In the genomic region with DNA sequence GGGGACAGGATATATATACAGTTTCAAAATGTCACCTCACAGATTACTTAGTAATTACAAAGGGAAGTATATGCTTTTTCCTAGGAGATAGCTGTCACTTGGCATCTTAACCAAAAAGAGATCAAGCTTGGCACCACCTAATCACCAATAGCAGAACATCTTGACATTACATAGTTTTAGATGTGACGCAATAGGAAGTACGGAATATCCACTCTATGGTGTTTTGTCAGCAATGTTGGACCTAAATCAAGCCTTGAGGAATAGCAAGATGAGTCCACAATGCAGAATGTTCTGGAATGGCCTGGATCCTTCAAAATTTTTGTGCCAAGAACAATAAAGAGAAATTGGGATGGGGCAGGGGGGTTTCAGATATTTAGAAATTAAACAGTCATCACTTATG, we compare ENCODE assay signal across 33 cellular contexts.
DNase-seq lines count a peak whose midpoint lies in the region; ATAC-seq, FAIRE-seq and TF ChIP-seq lines count a peak whose summit lies in the region.
"Had no signal": no experiment of that assay in that cellular context is flagged by ENCODE, and none has a peak within 500 bp of the region (broad histone marks: within the 10 kb centered on the region; RNA-seq: fewer than 3 reads in every experiment).

No MANE protein-coding gene starts in this region.

- TF ChIP-seq EP300 in HepG2 (IDR thresholded peaks at IDR 0.05; ENCODE audit: low read depth in 2 of 2, low read length in 2 of 2): no peak
- TF ChIP-seq EP300 in HepG2 (CRISPR knock-in tag; IDR thresholded peaks at IDR 0.05; ENCODE audit: borderline replicate concordance): no peak
- TF ChIP-seq EP300 in Ishikawa (IDR thresholded peaks at IDR 0.05; ENCODE audit: borderline replicate concordance): no peak

- in situ Hi-C loops in HepG2 (cut with HindIII; ENCODE audit: extremely low pct_ligation_motif_present, low pct_unique_long_range_greater_than_20kb) (no loop called here), IMR-90 (cut with MboI; ENCODE audit: low sequenced_read_pairs) (no loop called here)

- H3K4me1 ChIP-seq in HepG2 (ENCODE audit: insufficient read depth, low read length): no peaks in the 10 kb centered on the region
- no peaks in the 10 kb centered on the region for H3K4me1 ChIP-seq in right lobe of liver
- no peaks in the 10 kb centered on the region for H3K4me1 ChIP-seq in IMR-90 (ENCODE audit: control insufficient read depth, insufficient read depth, low read length)
- H3K4me1 ChIP-seq: A549; BE2C; BLaER1; BLaER1 treated with 17β-estradiol and CSF1 and Interleukin-3, amounts not matched to agents 10 nM and 100 nM; Caco-2 had no signal

- no peaks in the 10 kb centered on the region for H3K36me3 ChIP-seq in HepG2 (replicated peaks in 1 of 2; ENCODE audit: control insufficient read depth in 1 of 2, insufficient read depth in 2 of 2, low read length in 2 of 2)
- H3K36me3 ChIP-seq in right lobe of liver: no peaks in the 10 kb centered on the region
- no peaks in the 10 kb centered on the region for H3K36me3 ChIP-seq in IMR-90 (ENCODE audit: control insufficient read depth, insufficient read depth, low read length)
- H3K36me3 ChIP-seq: BE2C; BLaER1; BLaER1 treated with 17β-estradiol and CSF1 and Interleukin-3, amounts not matched to agents 10 nM and 100 nM had no signal

- POLR2A ChIA-PET in HepG2 (lab: Yijun Ruan, JAX): no interaction called here
- POLR2A ChIA-PET in IMR-90 (lab: Charles Lee; ENCODE audit: unreplicated experiment): no interaction called here

- CTCF ChIA-PET in HepG2 (lab: Yijun Ruan, JAX; ENCODE audit: low intra/inter-chr PET ratio, low total read pairs): no interaction called here
- CTCF ChIA-PET in IMR-90 (lab: Yijun Ruan, JAX): no interaction called here

- no peak for TF ChIP-seq CTCF in HepG2 (CRISPR knock-in tag; IDR thresholded peaks at IDR 0.05)
- no peak for TF ChIP-seq CTCF in right lobe of liver (IDR thresholded peaks at IDR 0.05)
- no peak for TF ChIP-seq CTCF in IMR-90 (conservative IDR thresholded peaks at IDR 0.05; ENCODE audit: low read depth, low read length)
- no peak for TF ChIP-seq CTCF in GM10266 (IDR thresholded peaks at IDR 0.05; ENCODE audit: control insufficient read depth, insufficient read depth, low read depth, missing control alignments)

- 13% methylated on average over 2 of the region's 2 CpGs for WGBS in HepG2 (ENCODE audit: low lambda C conversion rate)
- 71% methylated on average over 2 of the region's 2 CpGs for WGBS in right lobe of liver (ENCODE audit: insufficient coverage, low coverage, low lambda C conversion rate, missing lambda C conversion rate)
- no CpG with 5 or more reads among the region's 2 CpGs for WGBS in IMR-90 (ENCODE audit: extremely low coverage in 2 of 2, insufficient read length in 1 of 2), 2 experiments

- no peak for DNase-seq in HepG2 (ENCODE audit: low spot score)
- no peak for DNase-seq in right lobe of liver
- DNase-seq in IMR-90: no peak
- no peak for DNase-seq in activated CD4-positive, CD25-positive, alpha-beta regulatory T cell (lab: John Stamatoyannopoulos, UW)
- DNase-seq in GM10266 (ENCODE audit: extremely low spot score): no peak
- DNase-seq: 8988T; ACHN; AML-193; BE2C; C1 segment of cervical spinal cord; Caco-2; Calu3; CD4-positive, alpha-beta memory T cell; CD4-positive, alpha-beta T cell; CD4-positive, CD25-positive, alpha-beta regulatory T cell; CD8-positive, alpha-beta memory T cell; CD8-positive, alpha-beta T cell; COR-L47; DMS 273 treated with DMSO at 0.1 percent for 48 hours; DMS153; DMS53; DMS79; DMS79 treated with DMSO at 0.1 percent for 48 hours; DND-41; EL had no signal

- H2AK5ac ChIP-seq in IMR-90 (ENCODE audit: low read depth, low read length): no peak overlapping the region

- no peak overlapping the region for H4K91ac ChIP-seq in IMR-90 (ENCODE audit: insufficient read depth, low read depth, low read length)

- ATAC-seq in HepG2: no peak
- ATAC-seq in right lobe of liver: no peak
- ATAC-seq in IMR-90 (ENCODE audit: low read depth): no peak
- ATAC-seq: A549; CD8-positive, alpha-beta T cell had no signal

- H2BK20ac ChIP-seq in IMR-90 (ENCODE audit: low read depth, low read length): no peak overlapping the region

- H2BK5ac ChIP-seq in IMR-90 (ENCODE audit: low read depth, low read length, poor library complexity, severe bottlenecking): no peak overlapping the region

- H4K5ac ChIP-seq in IMR-90 (ENCODE audit: low read depth, low read length): no peak overlapping the region

- TF ChIP-seq RAD21 in HepG2 (CRISPR knock-in tag; IDR thresholded peaks at IDR 0.05) (no peak), IMR-90 (IDR thresholded peaks at IDR 0.05; ENCODE audit: low read length) (no peak), Ishikawa (IDR thresholded peaks at IDR 0.05; ENCODE audit: low read depth) (no peak)

- no peak overlapping the region for H3K4me3 ChIP-seq in HepG2 (replicated peaks in 1 of 3; ENCODE audit: insufficient read depth in 1 of 3, low read depth in 2 of 3, low read length in 3 of 3)
- no peak overlapping the region for H3K4me3 ChIP-seq in right lobe of liver
- H3K4me3 ChIP-seq in IMR-90 (ENCODE audit: insufficient read depth, low read depth, low read length): no peak overlapping the region
- H3K4me3 ChIP-seq: A549; BLaER1; BLaER1 treated with 17β-estradiol and CSF1 and Interleukin-3, amounts not matched to agents 10 nM and 100 nM had no signal

- H3K79me1 ChIP-seq in IMR-90 (ENCODE audit: low read depth in 1 of 2, low read length in 2 of 2): no peaks in the 10 kb centered on the region

- H4K20me1 ChIP-seq in HepG2 (ENCODE audit: insufficient read depth, low read length) (no peaks in the 10 kb centered on the region), IMR-90 (ENCODE audit: insufficient read depth, low read length) (no peaks in the 10 kb centered on the region)
- H4K20me1 ChIP-seq: BLaER1; BLaER1 treated with 17β-estradiol and CSF1 and Interleukin-3, amounts not matched to agents 10 nM and 100 nM had no signal

- H3K27me3 ChIP-seq in HepG2 (ENCODE audit: control insufficient read depth in 1 of 2, insufficient read depth in 2 of 2, low read length in 2 of 2): no peaks in the 10 kb centered on the region
- no peaks in the 10 kb centered on the region for H3K27me3 ChIP-seq in right lobe of liver
- H3K27me3 ChIP-seq in IMR-90 (ENCODE audit: control insufficient read depth, insufficient read depth, low read length): no peaks in the 10 kb centered on the region
- H3K27me3 ChIP-seq: BE2C; BLaER1; BLaER1 treated with 17β-estradiol and CSF1 and Interleukin-3, amounts not matched to agents 10 nM and 100 nM had no signal

- no peak overlapping the region for H2AFZ ChIP-seq in HepG2 (ENCODE audit: low read length)
- no peak overlapping the region for H2AFZ ChIP-seq in IMR-90 (replicated peaks; ENCODE audit: low read length, poor library complexity)

- no peak overlapping the region for H3K27ac ChIP-seq in HepG2 (ENCODE audit: extremely low read length, insufficient read depth, low read length)
- no peak overlapping the region for H3K27ac ChIP-seq in right lobe of liver
- no peak overlapping the region for H3K27ac ChIP-seq in IMR-90 (ENCODE audit: insufficient read depth, low read length)
- H3K27ac ChIP-seq: 22Rv1; A549; BLaER1; BLaER1 treated with 17β-estradiol and CSF1 and Interleukin-3, amounts not matched to agents 10 nM and 100 nM; C4-2B had no signal

- H3K79me2 ChIP-seq in HepG2 (ENCODE audit: insufficient read depth, low read length): no peaks in the 10 kb centered on the region

- no peak overlapping the region for H3K9ac ChIP-seq in HepG2 (ENCODE audit: insufficient read depth, low read depth, low read length)
- H3K9ac ChIP-seq in IMR-90 (ENCODE audit: low read depth, low read length): no peak overlapping the region
- H3K9ac ChIP-seq: BLaER1; BLaER1 treated with 17β-estradiol and CSF1 and Interleukin-3, amounts not matched to agents 10 nM and 100 nM had no signal

- BruUV-seq in HepG2 (replicated peaks; lab: Mats Ljungman, UMichigan) (no TSS peak), IMR-90 (replicated peaks; lab: Mats Ljungman, UMichigan) (no TSS peak)

- H3K18ac ChIP-seq in IMR-90 (ENCODE audit: low read depth, low read length): no peak overlapping the region

- no peak overlapping the region for H3K23ac ChIP-seq in IMR-90 (ENCODE audit: low read depth, low read length)

- no peak overlapping the region for H2AK9ac ChIP-seq in IMR-90 (replicated peaks; ENCODE audit: low read depth, low read length, poor library complexity)

- no peak overlapping the region for H2BK15ac ChIP-seq in IMR-90 (ENCODE audit: low read depth, low read length)

- TF ChIP-seq POLR2A in HepG2 (IDR thresholded peaks at IDR 0.05; ENCODE audit: insufficient read depth in 1 of 2, low read depth in 2 of 2, low read length in 2 of 2): no peak
- no peak for TF ChIP-seq POLR2A in right lobe of liver (IDR thresholded peaks at IDR 0.05)
- TF ChIP-seq POLR2A in IMR-90 (IDR thresholded peaks at IDR 0.05; ENCODE audit: low read depth, low read length): no peak

- H3K4ac ChIP-seq in IMR-90 (ENCODE audit: low read depth, low read length): no peak overlapping the region

- no peak overlapping the region for H3K4me2 ChIP-seq in HepG2 (ENCODE audit: low read depth, low read length)
- no peak overlapping the region for H3K4me2 ChIP-seq in IMR-90 (ENCODE audit: low read depth, low read length)
- H3K4me2 ChIP-seq: A549; BLaER1; BLaER1 treated with 17β-estradiol and CSF1 and Interleukin-3, amounts not matched to agents 10 nM and 100 nM had no signal

- H3K9me3 ChIP-seq in HepG2 (ENCODE audit: low read length): no peaks in the 10 kb centered on the region
- H3K9me3 ChIP-seq in right lobe of liver: no peaks in the 10 kb centered on the region
- H3K9me3 ChIP-seq in IMR-90 (ENCODE audit: control insufficient read depth, insufficient read depth, low read length): peaks cover 4% of the 10 kb centered on the region
- H3K9me3 ChIP-seq: A549; BE2C; BLaER1; BLaER1 treated with 17β-estradiol and CSF1 and Interleukin-3, amounts not matched to agents 10 nM and 100 nM; Caco-2 had no signal

- no peaks in the 10 kb centered on the region for H3K9me1 ChIP-seq in IMR-90 (ENCODE audit: insufficient read depth, low read length)

- dilution Hi-C loops in IMR-90 (cut with HindIII; ENCODE audit: low sequenced_read_pairs, unreplicated experiment): no loop called here

- no peak overlapping the region for H2BK120ac ChIP-seq in IMR-90 (ENCODE audit: low read depth, low read length)

- H3K14ac ChIP-seq in IMR-90 (replicated peaks; ENCODE audit: low read depth, low read length): no peak overlapping the region

- H3K56ac ChIP-seq in IMR-90 (ENCODE audit: extremely low read depth, insufficient read depth, low read length): no peak overlapping the region

- intact Hi-C loops in HepG2 (cut with micrococcal nuclease; ENCODE audit: unreplicated experiment): no loop called here
- intact Hi-C loops in right lobe of liver (cut with DNase I): no loop called here
- intact Hi-C loops in IMR-90 (cut with micrococcal nuclease): no loop called here

- no peak overlapping the region for H4K8ac ChIP-seq in IMR-90 (ENCODE audit: low read depth in 2 of 2, low read length in 2 of 2)

- FAIRE-seq in HepG2 (lab: Jason Lieb, UNC): no peak
- FAIRE-seq: A204.1, A549, D721Med had no signal

TF ChIP-seq in HepG2, 621 proteins besides CTCF, POLR2A, EP300 and RAD21 (continues in another document):
- TF ChIP-seq BRCA1 (CRISPR knock-in tag; IDR thresholded peaks at IDR 0.05): no peak

TF ChIP-seq in IMR-90, 13 proteins besides CTCF, POLR2A, EP300 and RAD21 (continues in another document):
- TF ChIP-seq FOS (IDR thresholded peaks at IDR 0.05; ENCODE audit: low read depth, low read length): no peak

TF ChIP-seq in Ishikawa, 13 proteins besides CTCF, POLR2A, EP300 and RAD21 (continues in another document):
- TF ChIP-seq TCF12 (IDR thresholded peaks at IDR 0.05; ENCODE audit: low read depth): no peak
